In the genomic region with DNA sequence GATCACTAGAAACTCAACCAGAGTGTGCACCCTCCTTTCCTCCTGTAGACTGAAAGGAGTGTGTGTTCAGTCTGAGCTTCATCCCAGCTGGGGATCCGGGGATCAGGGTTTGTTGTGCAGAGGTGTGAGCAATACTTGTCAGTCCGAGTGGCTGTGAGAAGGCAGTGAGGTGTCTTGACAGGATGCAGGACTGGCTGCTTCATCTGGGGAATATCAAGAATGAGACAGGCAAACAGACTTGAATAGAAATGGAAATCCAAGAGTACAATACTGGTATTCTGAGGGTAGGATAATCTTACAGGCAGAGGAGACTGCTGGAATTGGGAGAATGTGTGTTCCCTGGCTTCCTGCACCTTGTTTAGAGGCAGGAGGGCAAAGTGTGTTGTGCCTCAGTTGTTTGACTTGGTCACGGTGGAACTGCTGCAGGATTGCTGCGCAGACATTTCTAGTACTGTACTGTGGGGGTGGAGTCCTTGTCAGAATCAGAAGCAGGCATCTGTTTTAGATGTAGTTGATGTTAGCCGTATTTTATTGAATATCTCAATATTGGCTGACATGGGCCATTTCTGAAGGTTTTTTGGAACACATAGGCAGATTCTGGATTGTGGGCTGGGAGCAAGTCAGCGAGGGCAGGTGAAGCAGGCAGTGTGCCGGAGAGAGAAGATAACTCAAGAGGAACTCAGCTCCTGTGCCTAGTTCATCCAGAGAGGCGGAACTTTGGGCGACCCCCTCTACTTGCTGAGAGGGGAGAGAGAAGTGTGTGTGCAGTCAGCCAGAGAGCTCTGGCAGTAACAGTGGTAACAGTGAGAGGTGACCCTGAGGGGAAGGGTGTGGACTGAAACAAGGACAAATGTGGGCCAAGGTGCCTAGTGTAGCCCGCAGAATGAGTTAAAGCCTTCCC, we compare ENCODE assay signal across 8 cellular contexts. TPM values are rescaled to one million over a fixed set of nuclear protein-coding genes. Genes with fewer than 3 reads are reported as not detected.
DNase-seq lines count a peak whose midpoint lies in the region; ATAC-seq and TF ChIP-seq lines count a peak whose summit lies in the region.

No MANE protein-coding gene starts in this region.

- no peaks in the 10 kb centered on the region for H3K27me3 ChIP-seq in GM06990 (replicated peaks; ENCODE audit: control insufficient read depth, insufficient read depth, low read length)
- H3K27me3 ChIP-seq in NT2/D1 (ENCODE audit: insufficient read depth, insufficient read length) = no peaks in the 10 kb centered on the region
- no peaks in the 10 kb centered on the region for H3K27me3 ChIP-seq in effector memory CD4-positive, alpha-beta T cell (replicated peaks; ENCODE audit: control insufficient read depth, insufficient read depth, low read length, poor library complexity, severe bottlenecking)
- no peaks in the 10 kb centered on the region for H3K27me3 ChIP-seq in neural cell (ENCODE audit: insufficient read depth, low read depth, low read length)

- H3K4me3 ChIP-seq in GM06990 (replicated peaks; ENCODE audit: low read depth, low read length) (peak overlapping the region; percentile 96), NT2/D1 (ENCODE audit: insufficient read length, low read depth) (peak overlapping the region; percentile 0), neural cell (ENCODE audit: low read length) (peak overlapping the region; percentile 69)
- no peak overlapping the region for H3K4me3 ChIP-seq in effector memory CD4-positive, alpha-beta T cell (ENCODE audit: insufficient read depth, low read depth, low read length, poor library complexity, severe bottlenecking)

- no peaks in the 10 kb centered on the region for H4K20me1 ChIP-seq in neural cell (ENCODE audit: insufficient read depth)

- DNase-seq in GM06990 (ENCODE audit: extremely low read depth, insufficient read length) (no peak), NT2/D1 (ENCODE audit: low read depth, low spot score) (no peak), NCI-H446 (lab: John Stamatoyannopoulos, UW) (no peak), D341Med (ENCODE audit: low spot score) (no peak)
- no peak for DNase-seq in effector memory CD4-positive, alpha-beta T cell

- no peak for TF ChIP-seq EP300 in neural cell (conservative IDR thresholded peaks at IDR 0.05; ENCODE audit: poor library complexity, severe bottlenecking)

- H3K36me3 ChIP-seq in GM06990 (ENCODE audit: control insufficient read depth, insufficient read depth, low read length) = no peaks in the 10 kb centered on the region; the same call in 1 of the 2 replicates
- peaks cover 44% of the 10 kb centered on the region for H3K36me3 ChIP-seq in NT2/D1 (ENCODE audit: insufficient read depth, insufficient read length, low read length)
- H3K36me3 ChIP-seq in effector memory CD4-positive, alpha-beta T cell (ENCODE audit: control insufficient read depth, insufficient read depth, low read length) = peaks cover 18% of the 10 kb centered on the region
- no peaks in the 10 kb centered on the region for H3K36me3 ChIP-seq in neural cell (ENCODE audit: insufficient read depth, low read length)

- peaks cover 4% of the 10 kb centered on the region for H3F3A ChIP-seq in neural cell (ENCODE audit: insufficient read depth, low read length, poor library complexity, severe bottlenecking)

- no peak for TF ChIP-seq CTCF in GM06990 (IDR thresholded peaks at IDR 0.05; ENCODE audit: insufficient read depth, low read length, poor library complexity, severe bottlenecking)
- TF ChIP-seq CTCF in neural cell (IDR thresholded peaks at IDR 0.05; ENCODE audit: poor library complexity, severe bottlenecking) = no peak

- ATAC-seq in GM19328 (IDR thresholded peaks at IDR 0.05; ENCODE audit: unreplicated experiment) (no peak), GM21717 (IDR thresholded peaks at IDR 0.05; ENCODE audit: unreplicated experiment) (no peak)

- H3K4me2 ChIP-seq in neural cell (ENCODE audit: low read length) = peak overlapping the region; percentile 5

- H3K9me2 ChIP-seq in neural cell (ENCODE audit: insufficient read depth, low read length) = no peaks in the 10 kb centered on the region

- no peak for TF ChIP-seq RAD21 in neural cell (conservative IDR thresholded peaks at IDR 0.05)

- no peaks in the 10 kb centered on the region for H3K9me3 ChIP-seq in NT2/D1 (ENCODE audit: insufficient read depth, low read length)
- H3K9me3 ChIP-seq in effector memory CD4-positive, alpha-beta T cell (ENCODE audit: control insufficient read depth, low read length) = no peaks in the 10 kb centered on the region
- H3K9me3 ChIP-seq in neural cell (ENCODE audit: low read length) = no peaks in the 10 kb centered on the region

- peaks cover 35% of the 10 kb centered on the region for H3K79me2 ChIP-seq in neural cell (replicated peaks; ENCODE audit: insufficient read depth, low read length)

- peak overlapping the region; percentile 61 for H3K9ac ChIP-seq in NT2/D1 (ENCODE audit: insufficient read length, low read depth)
- H3K9ac ChIP-seq in neural cell (ENCODE audit: low read length) = peak overlapping the region; percentile 11

- H3K4me1 ChIP-seq in NT2/D1 (ENCODE audit: insufficient read depth, insufficient read length) = peaks cover 8% of the 10 kb centered on the region
- peaks cover 19% of the 10 kb centered on the region for H3K4me1 ChIP-seq in effector memory CD4-positive, alpha-beta T cell (ENCODE audit: control insufficient read depth, insufficient read depth, low read length, poor library complexity, severe bottlenecking)

- H2AFZ ChIP-seq in neural cell (ENCODE audit: low read depth, low read length) = no peak overlapping the region

- H3K27ac ChIP-seq in effector memory CD4-positive, alpha-beta T cell (ENCODE audit: insufficient read depth, low read length, poor library complexity, severe bottlenecking) = peak overlapping the region; percentile 55
- H3K27ac ChIP-seq in neural cell (ENCODE audit: low read length) = peak overlapping the region; percentile 23

TF ChIP-seq in neural cell, 6 proteins besides CTCF, POLR2A, EP300 and RAD21:
- no peak for TF ChIP-seq SMC3 (conservative IDR thresholded peaks at IDR 0.05; ENCODE audit: poor library complexity)
- TF ChIP-seq, protein P1, sequence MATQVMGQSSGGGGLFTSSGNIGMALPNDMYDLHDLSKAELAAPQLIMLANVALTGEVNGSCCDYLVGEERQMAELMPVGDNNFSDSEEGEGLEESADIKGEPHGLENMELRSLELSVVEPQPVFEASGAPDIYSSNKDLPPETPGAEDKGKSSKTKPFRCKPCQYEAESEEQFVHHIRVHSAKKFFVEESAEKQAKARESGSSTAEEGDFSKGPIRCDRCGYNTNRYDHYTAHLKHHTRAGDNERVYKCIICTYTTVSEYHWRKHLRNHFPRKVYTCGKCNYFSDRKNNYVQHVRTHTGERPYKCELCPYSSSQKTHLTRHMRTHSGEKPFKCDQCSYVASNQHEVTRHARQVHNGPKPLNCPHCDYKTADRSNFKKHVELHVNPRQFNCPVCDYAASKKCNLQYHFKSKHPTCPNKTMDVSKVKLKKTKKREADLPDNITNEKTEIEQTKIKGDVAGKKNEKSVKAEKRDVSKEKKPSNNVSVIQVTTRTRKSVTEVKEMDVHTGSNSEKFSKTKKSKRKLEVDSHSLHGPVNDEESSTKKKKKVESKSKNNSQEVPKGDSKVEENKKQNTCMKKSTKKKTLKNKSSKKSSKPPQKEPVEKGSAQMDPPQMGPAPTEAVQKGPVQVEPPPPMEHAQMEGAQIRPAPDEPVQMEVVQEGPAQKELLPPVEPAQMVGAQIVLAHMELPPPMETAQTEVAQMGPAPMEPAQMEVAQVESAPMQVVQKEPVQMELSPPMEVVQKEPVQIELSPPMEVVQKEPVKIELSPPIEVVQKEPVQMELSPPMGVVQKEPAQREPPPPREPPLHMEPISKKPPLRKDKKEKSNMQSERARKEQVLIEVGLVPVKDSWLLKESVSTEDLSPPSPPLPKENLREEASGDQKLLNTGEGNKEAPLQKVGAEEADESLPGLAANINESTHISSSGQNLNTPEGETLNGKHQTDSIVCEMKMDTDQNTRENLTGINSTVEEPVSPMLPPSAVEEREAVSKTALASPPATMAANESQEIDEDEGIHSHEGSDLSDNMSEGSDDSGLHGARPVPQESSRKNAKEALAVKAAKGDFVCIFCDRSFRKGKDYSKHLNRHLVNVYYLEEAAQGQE (IDR thresholded peaks at IDR 0.05; ENCODE audit: borderline replicate concordance) = no peak
- no peak for TF ChIP-seq POLR2AphosphoS5 (IDR thresholded peaks at IDR 0.05)
- no peak for TF ChIP-seq TAF1 (IDR thresholded peaks at IDR 0.05; ENCODE audit: low read depth)
- TF ChIP-seq MXI1 (conservative IDR thresholded peaks at IDR 0.05; ENCODE audit: poor library complexity, severe bottlenecking) = no peak
- no peak for TF ChIP-seq EZH2 (IDR thresholded peaks at IDR 0.05; ENCODE audit: borderline replicate concordance, insufficient read depth, low read length, poor library complexity, severe bottlenecking)

RNA-seq across cellular contexts. Expression of gene GRK2, which starts 27.1 kb away (rescaled TPM):
- 47.3 and 59.1 TPM in 2 replicates for polyA plus RNA-seq in neural cell
- 60.9 and 68.9 TPM in 2 replicates for polyA minus RNA-seq in neural cell

RNA-seq across cellular contexts. Expression of gene ANKRD13D, which starts 50.0 kb away (rescaled TPM):
- polyA plus RNA-seq in neural cell = 93.5 and 111 TPM in 2 replicates
- 48.3 and 59.2 TPM in 2 replicates for polyA minus RNA-seq in neural cell
